1 cellular context compared by ENCODE assay signal in genomic region chr6:3079700-3080099, GRCh38.
TF ChIP-seq lines count a peak whose summit lies in the region.

No MANE protein-coding gene starts in this region.

TF ChIP-seq in GM12878, 131 proteins besides CTCF, POLR2A, EP300 and RAD21:
- TF ChIP-seq NR2C1 (IDR thresholded peaks at IDR 0.05) (no peak), RELB (IDR thresholded peaks at IDR 0.05; ENCODE audit: low read depth) (no peak), RUNX3 (IDR thresholded peaks at IDR 0.05; ENCODE audit: low read length) (0 out of 2 replicates have a peak, but pooled peaks have one; percentile 8)
TF ChIP-seq in GM12878: peak in this region for 1.
